In genomic region chr1:41483960-41484844, GRCh38 we compare ENCODE assay signal across 9 cellular contexts. TPM values are rescaled to one million over a fixed set of nuclear protein-coding genes. Genes with fewer than 3 reads are reported as not detected.
DNase-seq lines count a peak whose midpoint lies in the region; ATAC-seq and TF ChIP-seq lines count a peak whose summit lies in the region.
"Had no signal": no experiment of that assay in that cellular context is flagged by ENCODE, and none has a peak within 500 bp of the region (broad histone marks: within the 10 kb centered on the region; RNA-seq: fewer than 3 reads in every experiment).

Gene EDN2 (minus strand): TSS chr1:41484683. CDS start chr1:41484601, 82 bp downstream.

- no peaks in the 10 kb centered on the region; the same call in 1 of the 2 replicates for H3K27me3 ChIP-seq in MM.1S (replicated peaks; ENCODE audit: insufficient read depth, low read length)
- H3K27me3 ChIP-seq in ascending aorta, result no peaks in the 10 kb centered on the region
- peaks cover 0 to 49% of the 10 kb centered on the region in 2 experiments for H3K27me3 ChIP-seq in mesenchymal stem cell (ENCODE audit: control insufficient read depth in 1 of 2, insufficient read depth in 1 of 2, low read length in 2 of 2)
- peaks cover 4% of the 10 kb centered on the region for H3K27me3 ChIP-seq in CD4-positive, alpha-beta T cell (ENCODE audit: control insufficient read depth, insufficient read depth, low read length)

- peak within 1 kb of the TSS in 1 of 2 experiments; percentile 90 for H3K14ac ChIP-seq in mesenchymal stem cell (ENCODE audit: low read length in 2 of 2)

- peaks cover 15% of the 10 kb centered on the region for H3K4me1 ChIP-seq in MM.1S (ENCODE audit: low read length)
- H3K4me1 ChIP-seq in ascending aorta, result peaks cover 7 to 26% of the 10 kb centered on the region in 2 donors
- H3K4me1 ChIP-seq in mesenchymal stem cell (ENCODE audit: control insufficient read depth, insufficient read depth, low read depth, low read length), result peaks cover 60% of the 10 kb centered on the region

- no peaks in the 10 kb centered on the region for H3K9me3 ChIP-seq in MM.1S (replicated peaks; ENCODE audit: insufficient read depth, low read length)
- H3K9me3 ChIP-seq in ascending aorta, result no peaks in the 10 kb centered on the region
- no peaks in the 10 kb centered on the region for H3K9me3 ChIP-seq in mesenchymal stem cell (ENCODE audit: control insufficient read depth, low read length)
- H3K9me3 ChIP-seq in CD4-positive, alpha-beta T cell (ENCODE audit: control insufficient read depth, low read length), result no peaks in the 10 kb centered on the region

- POLR2A ChIA-PET in CD4-positive, alpha-beta T cell (lab: Charles Lee), result no interaction called here

- 87% methylated on average over 27 of the region's 29 CpGs for WGBS in mesenchymal stem cell

- TF ChIP-seq CTCF in MM.1S (IDR thresholded peaks at IDR 0.05; ENCODE audit: low read length), result 0 out of 2 replicates have a peak, but pooled peaks have one; percentile 4
- TF ChIP-seq CTCF in ascending aorta (IDR thresholded peaks at IDR 0.05), result peak in 2 of 3 experiments; percentile 20 to 38
- no peak for TF ChIP-seq CTCF in CD4-positive, alpha-beta T cell (IDR thresholded peaks at IDR 0.05)

- no peaks in the 10 kb centered on the region for H3K79me1 ChIP-seq in mesenchymal stem cell (replicated peaks; ENCODE audit: low read length, poor library complexity, severe bottlenecking)

- peak within 1 kb of the TSS; percentile 88 for H2AK5ac ChIP-seq in mesenchymal stem cell (ENCODE audit: low read length, severe bottlenecking)

- CTCF ChIA-PET in CD4-positive, alpha-beta T cell (lab: Charles Lee), result interaction anchor here (0.9 kb wide), 1 partner anchor 8 kb away, joined by 3 read pairs; no protein-coding TSS in a partner anchor

- ATAC-seq in GM21723 (IDR thresholded peaks at IDR 0.05; ENCODE audit: unreplicated experiment), result no peak
- no peak for ATAC-seq in CD4-positive, alpha-beta T cell (ENCODE audit: poor library complexity)

- H3K4me3 ChIP-seq in MM.1S (ENCODE audit: low read length) (no peak within 1 kb of the TSS), ascending aorta (no peak within 1 kb of the TSS), mesenchymal stem cell (ENCODE audit: insufficient read depth in 1 of 2, low read depth in 1 of 2, low read length in 2 of 2) (no peak within 1 kb of the TSS)

- no peaks in the 10 kb centered on the region for H3K36me3 Mint-ChIP-seq in CD4-positive, alpha-beta T cell (ENCODE audit: low read depth)

- DNase-seq in COR-L47 (lab: John Stamatoyannopoulos, UW) (peak; percentile 85), MM.1S (no peak), ascending aorta (ENCODE audit: low spot score in 2 of 2) (no peak), mesenchymal stem cell (no peak), GM19238 (ENCODE audit: insufficient read length, low spot score) (no peak)
- no peak for DNase-seq in CD4-positive, alpha-beta T cell
- no peak for DNase-seq in activated effector memory CD4-positive, alpha-beta T cell treated with anti-CD3 and anti-CD28 coated beads, Interleukin-2, amount 50 U/mL, for 16 hours

- peak within 1 kb of the TSS; percentile 96 to 98 for H2BK12ac ChIP-seq in mesenchymal stem cell (ENCODE audit: low read length in 2 of 2)

- no peaks in the 10 kb centered on the region for H3F3A ChIP-seq in MM.1S (ENCODE audit: insufficient read depth, low read length)

- no peak within 1 kb of the TSS for H3K23ac ChIP-seq in mesenchymal stem cell (ENCODE audit: low read length in 2 of 2)

- H4K20me1 ChIP-seq in MM.1S (ENCODE audit: insufficient read depth, low read length), result no peaks in the 10 kb centered on the region

- no peak within 1 kb of the TSS for H3K27ac ChIP-seq in MM.1S (ENCODE audit: low read length)
- no peak within 1 kb of the TSS for H3K27ac ChIP-seq in ascending aorta
- peak within 1 kb of the TSS; percentile 95 for H3K27ac ChIP-seq in mesenchymal stem cell (ENCODE audit: low read length, poor library complexity, severe bottlenecking)
- H3K27ac ChIP-seq in CD4-positive, alpha-beta T cell (ENCODE audit: low read depth, low read length), result no peak within 1 kb of the TSS

- H3K4me2 ChIP-seq in MM.1S (ENCODE audit: low read depth, low read length) (no peak within 1 kb of the TSS), mesenchymal stem cell (ENCODE audit: low read length, poor library complexity, severe bottlenecking) (no peak within 1 kb of the TSS)

- H4K91ac ChIP-seq in mesenchymal stem cell (ENCODE audit: low read length), result peak within 1 kb of the TSS; percentile 97

- no peaks in the 10 kb centered on the region for H3K9me3 Mint-ChIP-seq in CD4-positive, alpha-beta T cell

- H3K9ac ChIP-seq in MM.1S (ENCODE audit: low read length), result no peak within 1 kb of the TSS
- H3K9ac ChIP-seq in mesenchymal stem cell (ENCODE audit: low read length), result no peak within 1 kb of the TSS

- peak within 1 kb of the TSS; percentile 95 for H2BK15ac ChIP-seq in mesenchymal stem cell (ENCODE audit: low read depth, poor library complexity, severe bottlenecking)

- peaks cover 31% of the 10 kb centered on the region for H3K27me3 Mint-ChIP-seq in CD4-positive, alpha-beta T cell

- H3K36me3 ChIP-seq in MM.1S (replicated peaks; ENCODE audit: insufficient read depth, low read length) (no peaks in the 10 kb centered on the region), ascending aorta (no peaks in the 10 kb centered on the region), mesenchymal stem cell (ENCODE audit: control insufficient read depth in 1 of 2, insufficient read depth in 2 of 2, low read depth in 1 of 2, low read length in 2 of 2) (no peaks in the 10 kb centered on the region)

- no peaks in the 10 kb centered on the region for H3K4me1 Mint-ChIP-seq in CD4-positive, alpha-beta T cell (ENCODE audit: low read depth)

- no peak within 1 kb of the TSS for H3K27ac Mint-ChIP-seq in CD4-positive, alpha-beta T cell

- no peaks in the 10 kb centered on the region for H3K9me2 ChIP-seq in MM.1S (replicated peaks; ENCODE audit: insufficient read depth, low read length)

- peak within 1 kb of the TSS; percentile 89 to 96 for H3K18ac ChIP-seq in mesenchymal stem cell (ENCODE audit: low read depth in 1 of 2, low read length in 2 of 2)

- H3K79me2 ChIP-seq in MM.1S (ENCODE audit: low read length), result no peaks in the 10 kb centered on the region

- H3K4ac ChIP-seq in mesenchymal stem cell (ENCODE audit: low read depth in 1 of 2, low read length in 2 of 2), result peak within 1 kb of the TSS; percentile 86 to 91

- no peak within 1 kb of the TSS for H2BK5ac ChIP-seq in mesenchymal stem cell (ENCODE audit: low read depth, low read length, poor library complexity, severe bottlenecking)

- intact Hi-C loops in ascending aorta (cut with DNase I), result no loop called here
- intact Hi-C loops in CD4-positive, alpha-beta T cell (cut with DNase I, micrococcal nuclease), result no loop called here

- H3K4me3 Mint-ChIP-seq in CD4-positive, alpha-beta T cell, result no peak within 1 kb of the TSS

- H2BK120ac ChIP-seq in mesenchymal stem cell (ENCODE audit: low read depth, low read length), result peak within 1 kb of the TSS; percentile 83

- H4K8ac ChIP-seq in mesenchymal stem cell (ENCODE audit: low read length), result peak within 1 kb of the TSS; percentile 89

- H2AFZ ChIP-seq in MM.1S (ENCODE audit: low read length) (no peak within 1 kb of the TSS), mesenchymal stem cell (ENCODE audit: low read depth, low read length) (no peak within 1 kb of the TSS)

RNA-seq across cellular contexts. Expression of gene EDN2, which starts in this region (rescaled TPM):
- not detected for total RNA-seq in ascending aorta
- polyA plus RNA-seq in mesenchymal stem cell (2013, experiment 1 of 2), result 0.15 TPM
- polyA plus RNA-seq in mesenchymal stem cell (2013, experiment 2 of 2), result 0.15 TPM
- not detected for total RNA-seq in CD4-positive, alpha-beta T cell
- total RNA-seq: pulmonary artery endothelial cell had no signal
